Comparison of ENCODE assay signal across 6 cellular contexts in genomic region chr2:172988728-172989127, GRCh38.
"Had no signal": no experiment of that assay in that cellular context is flagged by ENCODE, and none has a peak within 500 bp of the region (broad histone marks: within the 10 kb centered on the region; RNA-seq: fewer than 3 reads in every experiment).

No MANE protein-coding gene starts in this region.

- DNase-seq: GM23248, GOT3, H7, HFFc6, KBM-7 had no signal

- H3K27ac ChIP-seq: GM23248, HL-60 had no signal
